In genomic region chr15:25245801-25246622, GRCh38 we compare ENCODE assay signal across 19 cellular contexts.
DNase-seq lines count a peak whose midpoint lies in the region; FAIRE-seq and TF ChIP-seq lines count a peak whose summit lies in the region.
"Had no signal": no experiment of that assay in that cellular context is flagged by ENCODE, and none has a peak within 500 bp of the region (broad histone marks: within the 10 kb centered on the region; RNA-seq: fewer than 3 reads in every experiment).

No MANE protein-coding gene starts in this region.

- no peak overlapping the region for H3K4me3 Mint-ChIP-seq in glutamatergic neuron (ENCODE audit: unreplicated experiment)
- H3K4me3 Mint-ChIP-seq: activated B cell treated with CpG ODN at 0.5 μM for 24 hours; naive thymus-derived CD8-positive, alpha-beta T cell; T-helper 2 cell treated with Interferon-gamma antibody and Interleukin-4, amounts not matched to agents 5 μg/mL and 100 μg/mL, for 36 hours had no signal

- FAIRE-seq in GM12892 (lab: Jason Lieb, UNC): no peak
- FAIRE-seq: islet of Langerhans had no signal

- H3K27ac Mint-ChIP-seq in glutamatergic neuron (ENCODE audit: unreplicated experiment): no peak overlapping the region
- H3K27ac Mint-ChIP-seq: activated B cell treated with CpG ODN at 0.5 μM for 24 hours; naive thymus-derived CD8-positive, alpha-beta T cell; T-helper 2 cell treated with Interferon-gamma antibody and Interleukin-4, amounts not matched to agents 5 μg/mL and 100 μg/mL, for 36 hours had no signal

- peaks cover 4% of the 10 kb centered on the region for H3K36me3 Mint-ChIP-seq in glutamatergic neuron (ENCODE audit: unreplicated experiment)

- H3K4me1 Mint-ChIP-seq in glutamatergic neuron (ENCODE audit: low read depth, unreplicated experiment): no peaks in the 10 kb centered on the region
- H3K4me1 Mint-ChIP-seq: activated B cell treated with CpG ODN at 0.5 μM for 24 hours; naive thymus-derived CD8-positive, alpha-beta T cell had no signal

- peaks cover 2% of the 10 kb centered on the region for H3K9me3 Mint-ChIP-seq in glutamatergic neuron (ENCODE audit: unreplicated experiment)

- no peak for TF ChIP-seq CTCF in glutamatergic neuron (IDR thresholded peaks at IDR 0.05; ENCODE audit: partially characterized antibody, unreplicated experiment)

- H3K27me3 Mint-ChIP-seq in glutamatergic neuron (ENCODE audit: unreplicated experiment): peaks cover 2% of the 10 kb centered on the region
- H3K27me3 Mint-ChIP-seq: activated B cell treated with CpG ODN at 0.5 μM for 24 hours; naive thymus-derived CD8-positive, alpha-beta T cell had no signal

- DNase-seq in 8988T: peak; percentile 2
- DNase-seq in GM12892 (ENCODE audit: insufficient read length): peak; percentile 15
- peak; percentile 4 for DNase-seq in glutamatergic neuron
- DNase-seq in posterior cingulate gyrus: peak in 9 of 10 donors; percentile 1 to 67 (median 5)
- DNase-seq in NCI-H1105 (lab: John Stamatoyannopoulos, UW): no peak
- no peak for DNase-seq in iPS-NIHi11 (ENCODE audit: low spot score)
- no peak for DNase-seq in NCI-H146 (lab: John Stamatoyannopoulos, UW)
- DNase-seq: amygdala; DMS79 treated with DMSO at 0.1 percent for 48 hours; IMR-90; mesenchymal stem cell; NCI-H1436 treated with DMSO at 0.1 percent for 48 hours; NCI-H748 treated with DMSO at 0.1 percent for 48 hours; PC-9; stimulated activated CD4-positive, alpha-beta T cell treated with anti-CD3 and anti-CD28 coated beads, Interleukin-15, amount 100 ng/mL, for 24 hours had no signal

- intact Hi-C loops in posterior cingulate gyrus (cut with DNase I): no loop called here

- TF ChIP-seq POLR2A in GM12892 (IDR thresholded peaks at IDR 0.05; ENCODE audit: low read depth, low read length): no peak

Comparison
In these comparisons a context has a peak if more than half of its experiments do, and no peak if none do; other contexts are left out.
1. DNase-seq: peak in 8988T (single experiment), GM12892 (single experiment), glutamatergic neuron (single experiment) and posterior cingulate gyrus (9 of 10); none in NCI-H1105 (single experiment), iPS-NIHi11 (single experiment) and NCI-H146 (single experiment).